In the genomic region with DNA sequence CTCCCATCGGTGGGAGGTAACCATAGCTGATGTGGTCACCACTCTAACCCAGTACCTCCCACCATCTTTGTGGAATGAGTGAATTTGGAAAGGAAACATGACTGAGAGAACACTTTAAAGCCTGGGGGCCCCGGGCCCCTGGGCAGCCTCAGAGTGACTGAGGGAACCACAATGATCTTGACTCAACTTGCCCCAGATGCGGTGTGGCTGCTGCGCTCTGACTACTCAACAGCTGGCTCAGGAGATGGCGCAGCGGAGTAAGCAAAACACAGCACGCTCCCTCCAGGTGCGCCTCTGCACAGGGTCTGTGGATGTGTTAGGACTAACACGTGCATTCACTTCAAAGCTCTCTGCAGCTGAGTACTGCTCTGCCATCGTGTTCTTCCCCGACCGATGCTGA, we compare ENCODE assay signal across 15 cellular contexts.
"Had no signal": no experiment of that assay in that cellular context is flagged by ENCODE, and none has a peak within 500 bp of the region (broad histone marks: within the 10 kb centered on the region; RNA-seq: fewer than 3 reads in every experiment).

No MANE protein-coding gene starts in this region.

- H3K9me3 ChIP-seq: ascending aorta, breast epithelium, left ventricle myocardium inferior, pancreas, transverse colon had no signal

- H3K36me3 Mint-ChIP-seq: naive B cell had no signal

- H3K4me3 ChIP-seq: ascending aorta, breast epithelium, left ventricle myocardium inferior, pancreas, transverse colon had no signal

- H3K9me3 Mint-ChIP-seq: effector memory CD8-positive, alpha-beta T cell; naive B cell had no signal

- H3K4me1 ChIP-seq: foreskin keratinocyte had no signal

- H3K36me3 ChIP-seq: breast epithelium, left ventricle myocardium inferior, pancreas, transverse colon had no signal

- H3K27ac ChIP-seq: ascending aorta, breast epithelium, foreskin keratinocyte, left ventricle myocardium inferior, pancreas, transverse colon, VCaP had no signal

- DNase-seq: dermis blood vessel endothelial cell; effector memory CD8-positive, alpha-beta T cell; foreskin keratinocyte; glutamatergic neuron; left ventricle myocardium inferior; naive B cell; pancreas; SHP77 treated with DMSO at 0.1 percent for 48 hours; T-helper 1 cell; transverse colon had no signal

- H3K4me3 Mint-ChIP-seq: effector memory CD8-positive, alpha-beta T cell had no signal

- H3K27me3 ChIP-seq: ascending aorta, breast epithelium, foreskin keratinocyte, pancreas, transverse colon had no signal

- ATAC-seq: effector memory CD8-positive, alpha-beta T cell; foreskin keratinocyte; pancreas; sciatic nerve; SK-N-SH treated with all-trans-retinoic acid at 6 μM for 48 hours had no signal

- H3K27me3 Mint-ChIP-seq: effector memory CD8-positive, alpha-beta T cell; naive B cell had no signal

- H3K27ac Mint-ChIP-seq: effector memory CD8-positive, alpha-beta T cell had no signal
